In the genomic region with DNA sequence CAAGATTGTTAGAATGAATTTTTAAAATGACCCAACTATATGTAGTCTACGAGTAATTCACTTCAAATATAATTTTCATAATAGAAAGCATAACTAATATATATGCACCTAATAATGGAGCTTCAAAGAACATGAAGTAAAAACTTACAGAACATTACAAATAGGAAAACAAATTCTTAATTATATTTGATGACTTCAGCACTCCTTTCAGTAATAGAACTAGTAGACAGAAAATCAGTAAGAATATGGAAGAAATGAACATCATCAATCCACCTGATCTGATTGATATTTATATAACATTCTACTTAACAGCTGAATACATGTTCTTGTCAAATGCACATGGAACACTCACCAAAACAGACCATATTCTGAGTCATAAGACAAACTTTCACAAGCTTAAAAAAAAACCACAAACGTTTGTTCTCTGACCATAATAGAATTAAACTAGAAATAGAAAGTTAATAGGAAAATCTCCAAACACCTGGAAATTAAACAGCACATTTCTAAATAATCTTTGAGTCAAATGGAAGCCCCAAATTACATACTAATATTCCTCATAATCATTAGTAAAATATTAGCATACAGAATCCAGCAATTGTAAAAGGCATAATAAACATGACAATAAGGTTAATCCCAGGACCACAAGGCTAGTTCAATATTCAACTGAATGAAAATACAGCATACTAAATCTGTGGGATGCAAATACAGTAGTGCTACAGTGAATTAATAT, we compare ENCODE assay signal across 9 cellular contexts. TPM values are rescaled to one million over a fixed set of nuclear protein-coding genes. Genes with fewer than 3 reads are reported as not detected.
A peak's percentile ranks its signal among the peaks of the same experiment; 100 is the strongest.
DNase-seq lines count a peak whose midpoint lies in the region; ATAC-seq and TF ChIP-seq lines count a peak whose summit lies in the region.
"Had no signal": no experiment of that assay in that cellular context is flagged by ENCODE, and none has a peak within 500 bp of the region (broad histone marks: within the 10 kb centered on the region; RNA-seq: fewer than 3 reads in every experiment).

No MANE protein-coding gene starts in this region.

- H3K4me3 ChIP-seq in osteoblast (ENCODE audit: insufficient read depth, low read length), result no peak overlapping the region

- CTCF ChIA-PET in RWPE1 (lab: Yijun Ruan, JAX), result no interaction called here

- TF ChIP-seq CTCF in RWPE1 (conservative IDR thresholded peaks at IDR 0.05; ENCODE audit: low read depth), result no peak
- TF ChIP-seq CTCF in osteoblast (IDR thresholded peaks at IDR 0.05; ENCODE audit: extremely low read depth, low read depth, low read length), result no peak

- no peaks in the 10 kb centered on the region for H3K9me3 ChIP-seq in osteoblast (ENCODE audit: low read depth, low read length)

- peak; percentile 6 for DNase-seq in RWPE1 (ENCODE audit: low spot score)
- DNase-seq in osteoblast (ENCODE audit: insufficient read length, low spot score, missing footprints), result peak; percentile 17
- no peak for DNase-seq in stimulated activated CD4-positive, alpha-beta T cell treated with anti-CD3 and anti-CD28 coated beads, Interleukin-4, amount 100 ng/mL, for 1 hour
- no peak for DNase-seq in NCI-H2081 (lab: John Stamatoyannopoulos, UW)
- DNase-seq in NCI-H128 (lab: John Stamatoyannopoulos, UW; ENCODE audit: unreplicated experiment), result no peak
- no peak for DNase-seq in stimulated activated CD4-positive, alpha-beta T cell treated with anti-CD3 and anti-CD28 coated beads, Interleukin-1b, Interleukin-23, amount 100 ng/mL, for 48 hours

- H3K27ac ChIP-seq in RWPE1 (no peak overlapping the region), osteoblast (ENCODE audit: low read depth, low read length) (no peak overlapping the region)

- ATAC-seq in GM18870 (IDR thresholded peaks at IDR 0.05; ENCODE audit: unreplicated experiment), result peak; percentile 90
- ATAC-seq in HG02943 (IDR thresholded peaks at IDR 0.05; ENCODE audit: low read depth, unreplicated experiment), result peak; percentile 72
- ATAC-seq: Panc1 had no signal

- POLR2A ChIA-PET in RWPE1 (lab: Yijun Ruan, JAX; ENCODE audit: low non-redundant PET), result no interaction called here

- H2AFZ ChIP-seq in osteoblast (ENCODE audit: low read length), result no peak overlapping the region

- H3K4me2 ChIP-seq in osteoblast (ENCODE audit: insufficient read depth, low read length), result peak overlapping the region; percentile 42

- peaks cover 12% of the 10 kb centered on the region for H3K4me1 ChIP-seq in osteoblast (ENCODE audit: insufficient read depth, low read length)

- H3K27me3 ChIP-seq in osteoblast (ENCODE audit: insufficient read depth, low read length), result no peaks in the 10 kb centered on the region

- H3K79me2 ChIP-seq in osteoblast (ENCODE audit: insufficient read depth, low read length), result peaks cover 82% of the 10 kb centered on the region

- H4K20me1 ChIP-seq in osteoblast (ENCODE audit: insufficient read depth, low read length), result peaks cover 67% of the 10 kb centered on the region

- no peaks in the 10 kb centered on the region for H3K36me3 ChIP-seq in osteoblast (ENCODE audit: insufficient read depth, low read length)

RNA-seq across cellular contexts. Expression of gene BRAF, which starts 48.0 kb away (rescaled TPM):
- total RNA-seq in osteoblast, result 30.0 and 31.2 TPM in 2 replicates

Comparison
In these comparisons a context has a peak if more than half of its experiments do, and no peak if none do; other contexts are left out.
1. DNase-seq: peak in RWPE1 (single experiment) and osteoblast (single experiment); none in stimulated activated CD4-positive, alpha-beta T cell treated with anti-CD3 and anti-CD28 coated beads, Interleukin-4, amount 100 ng/mL, for 1 hour (single experiment), NCI-H2081 (0 of 2), NCI-H128 (single experiment) and stimulated activated CD4-positive, alpha-beta T cell treated with anti-CD3 and anti-CD28 coated beads, Interleukin-1b, Interleukin-23, amount 100 ng/mL, for 48 hours (single experiment).